ENCODE assay signal across 8 cellular contexts in genomic region chr12:25249951-25250738, GRCh38. TPM values are rescaled to one million over a fixed set of nuclear protein-coding genes. Genes with fewer than 3 reads are reported as not detected.
A peak's percentile ranks its signal among the peaks of the same experiment; 100 is the strongest.
DNase-seq lines count a peak whose midpoint lies in the region; ATAC-seq and TF ChIP-seq lines count a peak whose summit lies in the region.

No MANE protein-coding gene starts in this region.

- DNase-seq in Ammon's horn (ENCODE audit: low spot score): peak; percentile 50
- DNase-seq in SK-N-MC (ENCODE audit: low read depth, low spot score): no peak
- DNase-seq in activated naive CD8-positive, alpha-beta T cell treated with anti-CD3 and anti-CD28 coated beads, Interleukin-2, amount 50 U/mL, for 16 hours (ENCODE audit: low read depth, low spot score): peak; percentile 14
- peak; percentile 62 for DNase-seq in left ventricle myocardium inferior
- DNase-seq in posterior vena cava (ENCODE audit: low spot score): peak; percentile 90
- no peak for DNase-seq in NCI-H128 (lab: John Stamatoyannopoulos, UW; ENCODE audit: unreplicated experiment)

- H3K9ac ChIP-seq in SK-N-MC (ENCODE audit: insufficient read length): peak overlapping the region; percentile 80

- H3K9me3 ChIP-seq in SK-N-MC (ENCODE audit: low read depth, low read length) (no peaks in the 10 kb centered on the region), left ventricle myocardium inferior (replicated peaks) (no peaks in the 10 kb centered on the region)

- intact Hi-C loops in left ventricle myocardium inferior (cut with micrococcal nuclease): no loop called here
- intact Hi-C loops in posterior vena cava (cut with DNase I): no loop called here

- peak overlapping the region; percentile 94 for H3K4me3 ChIP-seq in SK-N-MC
- H3K4me3 ChIP-seq in left ventricle myocardium inferior: peak overlapping the region; percentile 95

- ATAC-seq in GM19324 (IDR thresholded peaks at IDR 0.05; ENCODE audit: low FRiP score, unreplicated experiment) (peak; percentile 23), HG03521 (IDR thresholded peaks at IDR 0.05; ENCODE audit: unreplicated experiment) (peak; percentile 24)

- peaks cover 12% of the 10 kb centered on the region for H3K36me3 ChIP-seq in SK-N-MC (ENCODE audit: insufficient read depth, low read length)
- H3K36me3 ChIP-seq in left ventricle myocardium inferior: no peaks in the 10 kb centered on the region

- peaks cover 31% of the 10 kb centered on the region for H3K4me1 ChIP-seq in left ventricle myocardium inferior

- TF ChIP-seq CTCF in left ventricle myocardium inferior (IDR thresholded peaks at IDR 0.05; ENCODE audit: borderline replicate concordance): no peak

- no peak overlapping the region for H3K27ac ChIP-seq in SK-N-MC
- H3K27ac ChIP-seq in left ventricle myocardium inferior (replicated peaks): peak overlapping the region; percentile 96

- H3K27me3 ChIP-seq in left ventricle myocardium inferior (ENCODE audit: low read depth): no peaks in the 10 kb centered on the region

RNA-seq across cellular contexts. Expression of gene KRAS, which starts 0.6 kb away (rescaled TPM):
- 10.8 TPM for total RNA-seq in left ventricle myocardium inferior
- 10 to 100 TPM; 22.5 to 35.0 TPM for total RNA-seq in posterior vena cava

RNA-seq across cellular contexts. Expression of gene ETFRF1, which starts 55.1 kb away (rescaled TPM):
- total RNA-seq in left ventricle myocardium inferior (71.5 TPM), posterior vena cava (10 to 100 TPM; 21.2 to 26.5 TPM)

RNA-seq across cellular contexts. Expression of gene DNAI7, which starts 55.2 kb away (rescaled TPM):
- total RNA-seq in left ventricle myocardium inferior: 1.1 TPM
- total RNA-seq in posterior vena cava: 1 to 10 TPM in 1 of 2 donors, not detected in 1; 1.1 TPM

Comparison
In these comparisons a context has a peak if more than half of its experiments do, and no peak if none do; other contexts are left out.
1. DNase-seq: peak in Ammon's horn (single experiment), activated naive CD8-positive, alpha-beta T cell treated with anti-CD3 and anti-CD28 coated beads, Interleukin-2, amount 50 U/mL, for 16 hours (single experiment), left ventricle myocardium inferior (single experiment) and posterior vena cava (single experiment); none in SK-N-MC (single experiment) and NCI-H128 (single experiment).